28 cellular contexts compared by ENCODE assay signal in the genomic region with DNA sequence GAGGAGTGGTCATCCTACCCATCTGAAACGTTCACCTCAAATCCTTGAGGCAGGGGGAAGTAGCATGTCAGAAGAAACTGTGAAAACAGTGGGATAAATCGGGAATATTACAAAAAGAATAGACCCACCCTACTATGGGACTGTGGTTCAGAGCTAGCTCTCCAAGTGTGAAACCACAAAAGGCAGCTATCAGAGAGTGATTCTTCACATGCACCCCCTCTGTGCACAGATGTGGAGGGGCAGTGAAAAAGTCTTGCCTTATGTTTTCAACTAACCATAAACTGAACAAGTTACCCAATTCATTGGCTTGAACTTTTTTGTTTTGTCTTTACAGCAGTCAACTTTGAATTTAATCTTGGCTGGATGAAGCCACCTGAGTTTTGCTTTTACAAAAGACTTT.
DNase-seq lines count a peak whose midpoint lies in the region; ATAC-seq and TF ChIP-seq lines count a peak whose summit lies in the region.
"Had no signal": no experiment of that assay in that cellular context is flagged by ENCODE, and none has a peak within 500 bp of the region (broad histone marks: within the 10 kb centered on the region; RNA-seq: fewer than 3 reads in every experiment).

No MANE protein-coding gene starts in this region.

- peak; percentile 62 for DNase-seq in activated CD4-positive, alpha-beta T cell treated with anti-CD3 and anti-CD28 coated beads, Interleukin-2, amount 10 ng/mL, durations not matched to agents 24 days and 14 days
- DNase-seq in activated CD4-positive, alpha-beta T cell treated with anti-CD3 and anti-CD28 coated beads for 1 hour: no peak
- DNase-seq in choroid plexus epithelial cell (ENCODE audit: low read depth) (peak; percentile 8), SKM-1 (lab: John Stamatoyannopoulos, UW; ENCODE audit: unreplicated experiment) (no peak), cortex of kidney (lab: John Stamatoyannopoulos, UW) (no peak)
- DNase-seq: 8988T; activated CD4-positive, alpha-beta T cell treated with anti-CD3 and anti-CD28 coated beads, Interleukin-2, amount 50 U/mL, for 4 hours; activated naive CD4-positive, alpha-beta T cell treated with anti-CD3 and anti-CD28 coated beads for 36 hours; activated T-cell treated with anti-CD3 and anti-CD28 coated beads, Interleukin-2, amount 50 U/mL, for 1 hour; anterior cingulate cortex; Calu3; central memory CD4-positive, alpha-beta T cell; effector memory CD4-positive, alpha-beta T cell; EL; left cardiac atrium; mesenchymal stem cell; NCI-H187; NCI-H226; ovary; Peyer's patch; T-helper 17 cell; uterus had no signal

- H3K36me3 Mint-ChIP-seq in activated CD4-positive, alpha-beta T cell treated with anti-CD3 and anti-CD28 coated beads, Interleukin-2, amount 10 ng/mL, durations not matched to agents 24 days and 14 days (ENCODE audit: low read depth): no peaks in the 10 kb centered on the region
- H3K36me3 Mint-ChIP-seq in stimulated activated memory B cell treated with anti-CD40 and anti-IgM and Interleukin-4, amounts not matched to agents 10 μg/mL and 1 μg/mL and 100 μg/mL, for 72 hours: no peaks in the 10 kb centered on the region

- no peaks in the 10 kb centered on the region for H3K36me3 ChIP-seq in HUES6 (ENCODE audit: control insufficient read depth, insufficient read depth, low read length)
- H3K36me3 ChIP-seq: ovary, Peyer's patch, right atrium auricular region, SJSA1, uterus had no signal

- TF ChIP-seq CTCF in choroid plexus epithelial cell (conservative IDR thresholded peaks at IDR 0.05; ENCODE audit: low read depth, low read length): no peak

- intact Hi-C loops in activated CD4-positive, alpha-beta T cell treated with anti-CD3 and anti-CD28 coated beads, Interleukin-2, amount 10 ng/mL, durations not matched to agents 24 days and 14 days (cut with micrococcal nuclease): no loop called here

- H3K27ac ChIP-seq in HUES6 (ENCODE audit: low read depth, low read length): 0 out of 2 replicates have a peak overlapping the region, but pooled peaks have one; percentile 32
- H3K27ac ChIP-seq: ovary, Peyer's patch, right atrium auricular region, SJSA1, uterus had no signal

- H3K9ac ChIP-seq in HUES6 (ENCODE audit: low read length): no peak overlapping the region

- H3K27ac Mint-ChIP-seq in activated CD4-positive, alpha-beta T cell treated with anti-CD3 and anti-CD28 coated beads, Interleukin-2, amount 10 ng/mL, durations not matched to agents 24 days and 14 days: no peak overlapping the region
- no peak overlapping the region for H3K27ac Mint-ChIP-seq in stimulated activated memory B cell treated with anti-CD40 and anti-IgM and Interleukin-4, amounts not matched to agents 10 μg/mL and 1 μg/mL and 100 μg/mL, for 72 hours
- H3K27ac Mint-ChIP-seq: activated naive CD4-positive, alpha-beta T cell treated with anti-CD3 and anti-CD28 coated beads for 36 hours; IgD-negative memory B cell; T-helper 17 cell had no signal

- peaks cover 29% of the 10 kb centered on the region for H3K4me1 ChIP-seq in HUES6 (ENCODE audit: control insufficient read depth, insufficient read depth, low read length)
- H3K4me1 ChIP-seq: Peyer's patch, SJSA1, uterus had no signal

- no peak overlapping the region for H3K4me3 Mint-ChIP-seq in activated CD4-positive, alpha-beta T cell treated with anti-CD3 and anti-CD28 coated beads, Interleukin-2, amount 10 ng/mL, durations not matched to agents 24 days and 14 days
- H3K4me3 Mint-ChIP-seq in stimulated activated memory B cell treated with anti-CD40 and anti-IgM and Interleukin-4, amounts not matched to agents 10 μg/mL and 1 μg/mL and 100 μg/mL, for 72 hours: no peak overlapping the region
- H3K4me3 Mint-ChIP-seq: activated naive CD4-positive, alpha-beta T cell treated with anti-CD3 and anti-CD28 coated beads for 36 hours; T-helper 17 cell had no signal

- H3K27me3 Mint-ChIP-seq in activated CD4-positive, alpha-beta T cell treated with anti-CD3 and anti-CD28 coated beads, Interleukin-2, amount 10 ng/mL, durations not matched to agents 24 days and 14 days: no peaks in the 10 kb centered on the region
- no peaks in the 10 kb centered on the region for H3K27me3 Mint-ChIP-seq in stimulated activated memory B cell treated with anti-CD40 and anti-IgM and Interleukin-4, amounts not matched to agents 10 μg/mL and 1 μg/mL and 100 μg/mL, for 72 hours
- H3K27me3 Mint-ChIP-seq: IgD-negative memory B cell, T-helper 17 cell had no signal

- peak; percentile 56 for ATAC-seq in stimulated activated memory B cell treated with anti-CD40 and anti-IgM and Interleukin-4, amounts not matched to agents 10 μg/mL and 1 μg/mL and 100 μg/mL, for 72 hours
- ATAC-seq in HG03045 (IDR thresholded peaks at IDR 0.05; ENCODE audit: unreplicated experiment): no peak
- ATAC-seq: left cardiac atrium, T-helper 17 cell had no signal

- no peaks in the 10 kb centered on the region for H3K9me3 Mint-ChIP-seq in activated CD4-positive, alpha-beta T cell treated with anti-CD3 and anti-CD28 coated beads, Interleukin-2, amount 10 ng/mL, durations not matched to agents 24 days and 14 days
- no peaks in the 10 kb centered on the region for H3K9me3 Mint-ChIP-seq in stimulated activated memory B cell treated with anti-CD40 and anti-IgM and Interleukin-4, amounts not matched to agents 10 μg/mL and 1 μg/mL and 100 μg/mL, for 72 hours
- H3K9me3 Mint-ChIP-seq: activated naive CD4-positive, alpha-beta T cell treated with anti-CD3 and anti-CD28 coated beads for 36 hours; IgD-negative memory B cell had no signal

- H3K27me3 ChIP-seq in HUES6 (ENCODE audit: control insufficient read depth, insufficient read depth, low read length): no peaks in the 10 kb centered on the region
- H3K27me3 ChIP-seq: ovary, Peyer's patch, right atrium auricular region, SJSA1, uterus had no signal

- H3K4me3 ChIP-seq in HUES6 (ENCODE audit: low read depth, low read length): 0 out of 2 replicates have a peak overlapping the region, but pooled peaks have one; percentile 0
- H3K4me3 ChIP-seq in choroid plexus epithelial cell (ENCODE audit: low read depth, low read length): no peak overlapping the region
- H3K4me3 ChIP-seq: ovary, Peyer's patch, right atrium auricular region, SJSA1, uterus had no signal

- peaks cover 26% of the 10 kb centered on the region for H3K4me1 Mint-ChIP-seq in activated CD4-positive, alpha-beta T cell treated with anti-CD3 and anti-CD28 coated beads, Interleukin-2, amount 10 ng/mL, durations not matched to agents 24 days and 14 days
- peaks cover 20% of the 10 kb centered on the region for H3K4me1 Mint-ChIP-seq in stimulated activated memory B cell treated with anti-CD40 and anti-IgM and Interleukin-4, amounts not matched to agents 10 μg/mL and 1 μg/mL and 100 μg/mL, for 72 hours

- H3K9me3 ChIP-seq in HUES6 (ENCODE audit: control insufficient read depth, insufficient read depth, low read depth, low read length): 0 out of 2 replicates have a peak, but pooled peaks cover 3% of the 10 kb centered on the region
- H3K9me3 ChIP-seq: ovary, Peyer's patch, SJSA1, uterus had no signal

Comparison
In these comparisons a context has a peak if more than half of its experiments do, and no peak if none do; other contexts are left out.
1. DNase-seq: peak in activated CD4-positive, alpha-beta T cell treated with anti-CD3 and anti-CD28 coated beads, Interleukin-2, amount 10 ng/mL, durations not matched to agents 24 days and 14 days (single experiment) and choroid plexus epithelial cell (single experiment); none in activated CD4-positive, alpha-beta T cell treated with anti-CD3 and anti-CD28 coated beads for 1 hour (single experiment), SKM-1 (single experiment) and cortex of kidney (single experiment).